In the genomic region with DNA sequence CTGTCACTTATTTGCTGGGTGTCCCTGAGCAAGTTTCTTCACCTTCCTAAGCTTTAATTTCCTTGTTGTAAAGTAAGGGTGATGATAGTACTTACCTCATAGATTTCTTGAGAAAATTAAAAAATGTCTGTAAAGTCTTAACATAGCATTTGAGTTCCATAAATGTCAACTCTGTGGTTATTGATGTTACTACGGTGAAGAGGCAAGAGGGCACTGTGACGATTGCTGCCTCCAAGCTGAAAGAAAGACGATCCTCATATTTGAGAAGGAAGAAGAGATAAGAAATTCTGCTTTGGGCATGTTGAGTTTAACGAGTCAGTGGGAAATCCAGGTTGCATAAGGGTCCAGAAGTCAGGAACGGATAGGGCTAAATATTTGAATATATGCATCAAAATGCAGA, we compare ENCODE assay signal across 29 cellular contexts.
"Had no signal": no experiment of that assay in that cellular context is flagged by ENCODE, and none has a peak within 500 bp of the region (broad histone marks: within the 10 kb centered on the region; RNA-seq: fewer than 3 reads in every experiment).

No MANE protein-coding gene starts in this region.

- H3K9me3 ChIP-seq: esophagus muscularis mucosa, heart right ventricle, left ventricle myocardium inferior, spleen, testis, vagina had no signal

- H3K27ac Mint-ChIP-seq: activated CD4-positive, alpha-beta memory T cell treated with anti-CD3 and anti-CD28 coated beads for 36 hours; activated naive CD4-positive, alpha-beta T cell treated with anti-CD3 and anti-CD28 coated beads for 36 hours; activated naive CD8-positive, alpha-beta T cell treated with anti-CD3 and anti-CD28 coated beads, Interleukin-2, amount 10 ng/mL, durations not matched to agents 7 days and 5 days; activated T-helper 1 cell treated with anti-CD3 and anti-CD28 coated beads, Interleukin-12 subunit alpha, Interleukin-12 subunit beta, Interleukin-2, Interleukin-4 antibody, amounts not matched to agents 30 ng/mL and 10 ng/mL and 1 ng/mL, durations not matched to agents 14 hours and 24 hours and 36 hours; endodermal cell; T-helper 17 cell had no signal

- H3K4me3 Mint-ChIP-seq: activated CD4-positive, alpha-beta memory T cell treated with anti-CD3 and anti-CD28 coated beads for 36 hours; activated naive CD4-positive, alpha-beta T cell treated with anti-CD3 and anti-CD28 coated beads for 36 hours; activated naive CD8-positive, alpha-beta T cell treated with anti-CD3 and anti-CD28 coated beads, Interleukin-2, amount 10 ng/mL, durations not matched to agents 7 days and 5 days; activated T-helper 1 cell treated with anti-CD3 and anti-CD28 coated beads, Interleukin-12 subunit alpha, Interleukin-12 subunit beta, Interleukin-2, Interleukin-4 antibody, amounts not matched to agents 30 ng/mL and 10 ng/mL and 1 ng/mL, durations not matched to agents 14 hours and 24 hours and 36 hours; endodermal cell; naive thymus-derived CD8-positive, alpha-beta T cell; neural crest cell; T-helper 17 cell had no signal

- H3K36me3 ChIP-seq: brain microvascular endothelial cell, esophagus muscularis mucosa, heart right ventricle, left ventricle myocardium inferior, spleen, vagina, WERI-Rb-1 had no signal

- DNase-seq: activated CD4-positive, alpha-beta memory T cell treated with anti-CD3 and anti-CD28 coated beads for 36 hours; activated CD4-positive, alpha-beta T cell treated with anti-CD3 and anti-CD28 coated beads for 48 hours; activated CD8-positive, alpha-beta memory T cell treated with anti-CD3 and anti-CD28 coated beads, Interleukin-2, amount 50 U/mL, for 4 hours; activated effector memory CD4-positive, alpha-beta T cell treated with anti-CD3 and anti-CD28 coated beads, Interleukin-2, amount 50 U/mL, for 16 hours; activated naive CD4-positive, alpha-beta T cell treated with anti-CD3 and anti-CD28 coated beads for 36 hours; activated naive CD8-positive, alpha-beta T cell treated with anti-CD3 and anti-CD28 coated beads, Interleukin-2, amount 10 ng/mL, durations not matched to agents 7 days and 5 days; activated T-cell treated with anti-CD3 and anti-CD28 coated beads, Interleukin-2, amount 50 U/mL, for 1 hour; amniotic stem cell; brain microvascular endothelial cell; caudate nucleus; endodermal cell; foreskin melanocyte; heart right ventricle; left ventricle myocardium inferior; naive thymus-derived CD8-positive, alpha-beta T cell; occipital lobe; right cardiac atrium; spleen; stimulated activated naive CD4-positive, alpha-beta T cell; T-helper 17 cell; T1000; testis; WERI-Rb-1 had no signal

- H3K4me1 ChIP-seq: parathyroid adenoma, testis had no signal

- H3K4me3 ChIP-seq: esophagus muscularis mucosa, heart right ventricle, left ventricle myocardium inferior, spleen, testis, vagina had no signal

- H3K27me3 ChIP-seq: brain microvascular endothelial cell, esophagus muscularis mucosa, heart right ventricle, spleen, testis, vagina had no signal

- H3K9me3 Mint-ChIP-seq: activated CD4-positive, alpha-beta memory T cell treated with anti-CD3 and anti-CD28 coated beads for 36 hours; activated naive CD4-positive, alpha-beta T cell treated with anti-CD3 and anti-CD28 coated beads for 36 hours; activated naive CD8-positive, alpha-beta T cell treated with anti-CD3 and anti-CD28 coated beads, Interleukin-2, amount 10 ng/mL, durations not matched to agents 7 days and 5 days; activated T-helper 1 cell treated with anti-CD3 and anti-CD28 coated beads, Interleukin-12 subunit alpha, Interleukin-12 subunit beta, Interleukin-2, Interleukin-4 antibody, amounts not matched to agents 30 ng/mL and 10 ng/mL and 1 ng/mL, durations not matched to agents 14 hours and 24 hours and 36 hours; endodermal cell; naive thymus-derived CD8-positive, alpha-beta T cell; neural crest cell had no signal

- H3K27me3 Mint-ChIP-seq: activated CD4-positive, alpha-beta memory T cell treated with anti-CD3 and anti-CD28 coated beads for 36 hours; activated naive CD8-positive, alpha-beta T cell treated with anti-CD3 and anti-CD28 coated beads, Interleukin-2, amount 10 ng/mL, durations not matched to agents 7 days and 5 days; T-helper 17 cell had no signal

- H3K4me1 Mint-ChIP-seq: endodermal cell, neural crest cell had no signal

- ATAC-seq: activated CD4-positive, CD25-positive, alpha-beta regulatory T cell treated with anti-CD3 and anti-CD28 coated beads, Interleukin-2, amount 50 U/mL, for 24 hours; heart right ventricle; naive thymus-derived CD8-positive, alpha-beta T cell; right cardiac atrium; T-helper 17 cell had no signal

- H3K27ac ChIP-seq: brain microvascular endothelial cell, esophagus muscularis mucosa, parathyroid adenoma, spleen, testis, vagina, WERI-Rb-1 had no signal

- H3K36me3 Mint-ChIP-seq: activated CD4-positive, alpha-beta memory T cell treated with anti-CD3 and anti-CD28 coated beads for 36 hours; naive thymus-derived CD8-positive, alpha-beta T cell had no signal
